Comparison of ENCODE assay signal across 8 cellular contexts in the genomic region with DNA sequence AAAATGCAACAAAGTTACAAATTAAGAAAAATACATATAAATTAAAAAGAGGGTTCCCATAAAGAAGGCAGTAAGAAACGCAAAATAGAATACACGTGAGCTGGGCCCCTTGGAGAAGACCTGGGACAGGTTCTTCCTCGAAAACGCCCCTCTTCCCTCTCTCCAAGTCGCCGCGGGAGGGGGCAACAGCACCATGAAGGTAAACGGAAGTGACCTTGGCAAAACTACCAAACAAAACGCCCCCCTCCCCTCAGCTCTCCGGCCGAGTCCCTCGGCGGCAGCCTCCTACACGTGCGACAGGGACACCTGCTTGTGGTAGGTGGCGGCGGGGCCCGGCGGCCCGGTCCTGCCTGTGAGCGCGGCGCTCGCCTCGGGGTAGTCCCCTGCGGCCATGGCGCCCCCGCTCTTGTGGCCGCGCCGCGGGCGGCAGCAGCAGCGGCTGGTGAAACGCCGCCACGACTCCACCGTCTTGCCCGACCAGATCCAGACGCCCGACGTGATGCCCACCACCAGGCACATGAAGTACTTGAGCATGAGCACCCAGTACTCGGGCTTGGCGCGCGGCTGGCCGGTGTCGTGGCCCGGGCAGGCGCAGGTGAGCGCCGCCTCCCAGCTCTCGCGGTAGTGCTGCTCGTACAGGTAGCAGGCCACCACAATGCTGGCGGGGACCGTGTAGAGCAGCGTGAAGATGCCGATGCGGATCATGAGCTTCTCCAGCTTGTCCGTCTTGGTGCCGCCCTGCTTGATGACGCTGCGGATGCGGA. TPM values are rescaled to one million over a fixed set of nuclear protein-coding genes. Genes with fewer than 3 reads are reported as not detected.
DNase-seq lines count a peak whose midpoint lies in the region; ATAC-seq and TF ChIP-seq lines count a peak whose summit lies in the region.

No MANE protein-coding gene starts in this region.

- H3K79me2 ChIP-seq in trophoblast cell (ENCODE audit: control insufficient read depth, insufficient read depth, low read length, poor library complexity) = peaks cover 15% of the 10 kb centered on the region

- H4K12ac ChIP-seq in trophoblast cell (ENCODE audit: low read depth, low read length) = no peak overlapping the region

- no peaks in the 10 kb centered on the region for H3K27me3 ChIP-seq in trophoblast cell (ENCODE audit: insufficient read depth, low read length)

- H3K18ac ChIP-seq in trophoblast cell (ENCODE audit: low read length) = peak overlapping the region; percentile 28

- H3K9ac ChIP-seq in SK-N-MC (ENCODE audit: insufficient read length) = peak overlapping the region; percentile 31
- no peak overlapping the region for H3K9ac ChIP-seq in trophoblast cell (ENCODE audit: low read length)

- ATAC-seq in GM21360 (IDR thresholded peaks at IDR 0.05; ENCODE audit: unreplicated experiment) (no peak), HG02870 (IDR thresholded peaks at IDR 0.05; ENCODE audit: unreplicated experiment) (no peak), GM21515 (IDR thresholded peaks at IDR 0.05; ENCODE audit: unreplicated experiment) (no peak)

- H3K36me3 ChIP-seq in SK-N-MC (ENCODE audit: insufficient read depth, low read length) (peaks cover 5% of the 10 kb centered on the region; the same call in 1 of the 2 replicates), trophoblast cell (ENCODE audit: control insufficient read depth in 1 of 2, insufficient read depth in 2 of 2, low read length in 2 of 2) (peaks cover 0 to 10% of the 10 kb centered on the region in 2 experiments)

- H2BK12ac ChIP-seq in trophoblast cell (ENCODE audit: low read length) = no peak overlapping the region

- peak overlapping the region; percentile 12 for H3K4ac ChIP-seq in trophoblast cell (ENCODE audit: low read depth, low read length)

- H4K8ac ChIP-seq in trophoblast cell (ENCODE audit: low read depth, low read length) = no peak overlapping the region

- no peaks in the 10 kb centered on the region for H3K9me3 ChIP-seq in SK-N-MC (ENCODE audit: low read depth, low read length)
- H3K9me3 ChIP-seq in trophoblast cell (ENCODE audit: insufficient read depth, low read depth, low read length) = peaks cover 6% of the 10 kb centered on the region

- peaks cover 9% of the 10 kb centered on the region for H3K79me1 ChIP-seq in trophoblast cell (ENCODE audit: low read length)

- H4K91ac ChIP-seq in trophoblast cell (ENCODE audit: low read depth, low read length) = no peak overlapping the region

- H3K14ac ChIP-seq in trophoblast cell (ENCODE audit: low read length) = no peak overlapping the region

- no peak overlapping the region for H2AK5ac ChIP-seq in trophoblast cell (ENCODE audit: low read length)

- DNase-seq in GM10266 (ENCODE audit: extremely low spot score) (peak; percentile 55), SK-N-MC (ENCODE audit: low read depth, low spot score) (no peak), germinal center (ENCODE audit: low spot score) (peak; percentile 26), trophoblast cell (peak; percentile 54 to 75), NCI-H345 (lab: John Stamatoyannopoulos, UW) (no peak)

- peak overlapping the region; percentile 53 for H3K4me2 ChIP-seq in trophoblast cell (ENCODE audit: low read length)

- no peak overlapping the region for H2BK5ac ChIP-seq in trophoblast cell (ENCODE audit: low read depth, low read length, poor library complexity)

- H3K27ac ChIP-seq in SK-N-MC (peak overlapping the region; percentile 72), trophoblast cell (ENCODE audit: low read depth, low read length) (no peak overlapping the region)

- peak; percentile 1 for TF ChIP-seq CTCF in GM10266 (IDR thresholded peaks at IDR 0.05; ENCODE audit: control insufficient read depth, insufficient read depth, low read depth, missing control alignments)

- H2AFZ ChIP-seq in trophoblast cell (ENCODE audit: insufficient read depth, low read length, poor library complexity) = peak overlapping the region; percentile 7

- no peak overlapping the region for H2BK120ac ChIP-seq in trophoblast cell (ENCODE audit: insufficient read depth, low read length, poor library complexity)

- H3K4me1 ChIP-seq in trophoblast cell (ENCODE audit: control insufficient read depth in 1 of 2, insufficient read depth in 2 of 2, low read length in 2 of 2) = peaks cover 23 to 25% of the 10 kb centered on the region in 2 experiments

- H3K4me3 ChIP-seq in SK-N-MC (peak overlapping the region; percentile 68), trophoblast cell (ENCODE audit: low read depth, low read length) (peak overlapping the region; percentile 43)

- no peak overlapping the region for H3K23ac ChIP-seq in trophoblast cell (ENCODE audit: low read length)

- no CpG with 5 or more reads among the region's 65 CpGs for WGBS in trophoblast cell (ENCODE audit: extremely low coverage, insufficient coverage, insufficient read length)

RNA-seq across cellular contexts. Expression of a gene that starts 2.8 kb away (rescaled TPM):
- polyA plus RNA-seq in trophoblast cell (2013) = 11.9 and 12.8 TPM in 2 replicates

RNA-seq across cellular contexts. Expression of a gene that starts 55.4 kb away (rescaled TPM):
- 20.8 and 21.4 TPM in 2 replicates for polyA plus RNA-seq in trophoblast cell (2013)

Comparison
In these comparisons a context has a peak if more than half of its experiments do, and no peak if none do; other contexts are left out.
1. DNase-seq: peak in GM10266 (single experiment), germinal center (single experiment) and trophoblast cell (2 of 2); none in SK-N-MC (single experiment) and NCI-H345 (single experiment).